ENCODE assay signal across 9 cellular contexts in genomic region chr14:69260979-69261605, GRCh38. TPM values are rescaled to one million over a fixed set of nuclear protein-coding genes. Genes with fewer than 3 reads are reported as not detected.
DNase-seq lines count a peak whose midpoint lies in the region; FAIRE-seq and TF ChIP-seq lines count a peak whose summit lies in the region.
"Had no signal": no experiment of that assay in that cellular context is flagged by ENCODE, and none has a peak within 500 bp of the region (broad histone marks: within the 10 kb centered on the region; RNA-seq: fewer than 3 reads in every experiment).

No MANE protein-coding gene starts in this region.

- H3K27me3 Mint-ChIP-seq in astrocyte (ENCODE audit: low read depth, unreplicated experiment), result peaks cover 41% of the 10 kb centered on the region

- H3K4me3 ChIP-seq in astrocyte (ENCODE audit: insufficient read depth, low read depth, low read length) (peak overlapping the region; percentile 66), iPS-18c (ENCODE audit: insufficient read depth, low read depth, low read length) (peak overlapping the region; percentile 71)

- peaks cover 4% of the 10 kb centered on the region for H3K36me3 Mint-ChIP-seq in astrocyte (ENCODE audit: low read depth, unreplicated experiment)

- H3K36me3 ChIP-seq in astrocyte (ENCODE audit: insufficient read depth, low read length), result no peaks in the 10 kb centered on the region

- peak overlapping the region; percentile 47 for H2AFZ ChIP-seq in astrocyte (ENCODE audit: low read depth, low read length)

- H3K9me3 Mint-ChIP-seq in astrocyte (ENCODE audit: unreplicated experiment), result no peaks in the 10 kb centered on the region

- peaks cover 18% of the 10 kb centered on the region for H3K27me3 ChIP-seq in astrocyte (ENCODE audit: insufficient read depth, low read length)

- H3K9me3 ChIP-seq in astrocyte (ENCODE audit: insufficient read depth, low read depth, low read length) (no peaks in the 10 kb centered on the region), iPS-18c (ENCODE audit: control insufficient read depth, insufficient read depth, low read length) (no peaks in the 10 kb centered on the region)

- H3K9ac ChIP-seq in astrocyte (ENCODE audit: low read length), result peak overlapping the region; percentile 27

- FAIRE-seq in astrocyte (lab: Jason Lieb, UNC), result no peak
- FAIRE-seq: G401.6 had no signal

- peak overlapping the region; percentile 76 for H3K4me3 Mint-ChIP-seq in astrocyte (ENCODE audit: unreplicated experiment)

- no peak overlapping the region for H3K27ac Mint-ChIP-seq in astrocyte (ENCODE audit: unreplicated experiment)

- H3K4me1 ChIP-seq in astrocyte (ENCODE audit: insufficient read depth, low read length), result peaks cover 24% of the 10 kb centered on the region

- peaks cover 2% of the 10 kb centered on the region for H3K4me1 Mint-ChIP-seq in astrocyte (ENCODE audit: low read depth, unreplicated experiment)

- peak overlapping the region; percentile 93 for H3K4me2 ChIP-seq in astrocyte (ENCODE audit: low read length)

- H3K79me2 ChIP-seq in astrocyte (ENCODE audit: insufficient read depth, low read length), result no peaks in the 10 kb centered on the region

- no peak for TF ChIP-seq CTCF in astrocyte (IDR thresholded peaks at IDR 0.05; ENCODE audit: insufficient read depth, low read depth, low read length)

- peak; percentile 11 to 33 for DNase-seq in NCI-H2081 (lab: John Stamatoyannopoulos, UW)
- DNase-seq in NCI-H2081 treated with DMSO at 0.1 percent for 48 hours (lab: John Stamatoyannopoulos, UW), result no peak
- DNase-seq in NCI-H748 treated with DMSO at 0.1 percent for 48 hours (lab: John Stamatoyannopoulos, UW), result peak; percentile 17
- DNase-seq in astrocyte (ENCODE audit: low read depth), result no peak
- peak; percentile 69 for DNase-seq in stimulated activated CD4-positive, alpha-beta T cell treated with anti-CD3 and anti-CD28 coated beads, Interleukin-15, amount 100 ng/mL, for 24 hours
- DNase-seq in NCI-H524 treated with DMSO at 0.1 percent for 48 hours (lab: John Stamatoyannopoulos, UW), result no peak
- no peak for DNase-seq in SW 1271 (lab: John Stamatoyannopoulos, UW)

- no peak overlapping the region for H3K27ac ChIP-seq in astrocyte (ENCODE audit: low read depth, low read length)

- peaks cover 10% of the 10 kb centered on the region for H4K20me1 ChIP-seq in astrocyte (ENCODE audit: insufficient read depth, low read length)

RNA-seq across cellular contexts. Expression of gene GALNT16, which starts 1.1 kb away (rescaled TPM):
- 6.2 and 6.3 TPM in 2 replicates for total RNA-seq in astrocyte

Comparison
In these comparisons a context has a peak if more than half of its experiments do, and no peak if none do; other contexts are left out.
1. DNase-seq: peak in NCI-H2081 (2 of 2), NCI-H748 treated with DMSO at 0.1 percent for 48 hours (single experiment) and stimulated activated CD4-positive, alpha-beta T cell treated with anti-CD3 and anti-CD28 coated beads, Interleukin-15, amount 100 ng/mL, for 24 hours (single experiment); none in NCI-H2081 treated with DMSO at 0.1 percent for 48 hours (single experiment), astrocyte (single experiment), NCI-H524 treated with DMSO at 0.1 percent for 48 hours (single experiment) and SW 1271 (0 of 2).